Comparison of ENCODE assay signal across 2 cellular contexts in genomic region chr16:11481987-11482386, GRCh38.
TF ChIP-seq lines count a peak whose summit lies in the region.

No MANE protein-coding gene starts in this region.

TF ChIP-seq in HCT116, 20 proteins besides CTCF, POLR2A, EP300 and RAD21:
- TF ChIP-seq ATF3 (IDR thresholded peaks at IDR 0.05) (no peak), EGR1 (IDR thresholded peaks at IDR 0.05; ENCODE audit: low read depth) (no peak), ZFX (IDR thresholded peaks at IDR 0.05) (no peak), CEBPB (IDR thresholded peaks at IDR 0.05; ENCODE audit: low read depth) (no peak), CBX3 (IDR thresholded peaks at IDR 0.05; ENCODE audit: low read depth) (no peak), EZH2phosphoT487 (IDR thresholded peaks at IDR 0.05; ENCODE audit: borderline replicate concordance) (no peak), TCF7L2 (IDR thresholded peaks at IDR 0.05; ENCODE audit: borderline replicate concordance, extremely low read depth, insufficient read depth, insufficient read length) (no peak), REST (IDR thresholded peaks at IDR 0.05; ENCODE audit: low read depth) (no peak), ELF1 (IDR thresholded peaks at IDR 0.05; ENCODE audit: borderline replicate concordance, low read depth) (no peak), ZNF274 (IDR thresholded peaks at IDR 0.05; ENCODE audit: low read depth, low read length) (no peak), SRF (IDR thresholded peaks at IDR 0.05; ENCODE audit: low read depth) (no peak), JUND (IDR thresholded peaks at IDR 0.05) (no peak), POLR2AphosphoS5 (IDR thresholded peaks at IDR 0.05; ENCODE audit: low read depth, low read length) (no peak), YY1 (IDR thresholded peaks at IDR 0.05; ENCODE audit: extremely low read depth, insufficient replicate concordance, low read depth, low read length) (no peak), ZBTB33 (IDR thresholded peaks at IDR 0.05; ENCODE audit: extremely low read depth, insufficient replicate concordance, low read length) (no peak), SIN3A (IDR thresholded peaks at IDR 0.05; ENCODE audit: low read depth) (no peak), SP1 (IDR thresholded peaks at IDR 0.05; ENCODE audit: low read depth) (no peak)

TF ChIP-seq in HepG2, 621 proteins besides CTCF, POLR2A, EP300 and RAD21 (continued from another document):
- TF ChIP-seq HIVEP1 (CRISPR knock-in tag; IDR thresholded peaks at IDR 0.05) (0 out of 2 replicates have a peak, but pooled peaks have one; percentile 28), HNF4A (CRISPR knock-in tag; IDR thresholded peaks at IDR 0.05) (no peak), CENPT (CRISPR knock-in tag; IDR thresholded peaks at IDR 0.05; ENCODE audit: low read depth) (no peak), ZNF841 (CRISPR knock-in tag; IDR thresholded peaks at IDR 0.05; ENCODE audit: borderline replicate concordance) (no peak)
